ENCODE assay signal across 11 cellular contexts in genomic region chr11:12862761-12863469, GRCh38.
DNase-seq lines count a peak whose midpoint lies in the region; ATAC-seq, FAIRE-seq and TF ChIP-seq lines count a peak whose summit lies in the region.
"Had no signal": no experiment of that assay in that cellular context is flagged by ENCODE, and none has a peak within 500 bp of the region (broad histone marks: within the 10 kb centered on the region; RNA-seq: fewer than 3 reads in every experiment).

No MANE protein-coding gene starts in this region.

- no peak overlapping the region for H3K4me3 Mint-ChIP-seq in stimulated activated naive B cell treated with anti-CD40 and anti-IgM and Interleukin-4, amounts not matched to agents 10 μg/mL and 1 μg/mL and 100 μg/mL, for 72 hours
- no peak overlapping the region for H3K4me3 Mint-ChIP-seq in activated naive CD8-positive, alpha-beta T cell treated with anti-CD3 and anti-CD28 coated beads for 36 hours

- no peak overlapping the region for H3K27ac Mint-ChIP-seq in stimulated activated naive B cell treated with anti-CD40 and anti-IgM and Interleukin-4, amounts not matched to agents 10 μg/mL and 1 μg/mL and 100 μg/mL, for 72 hours
- no peak overlapping the region for H3K27ac Mint-ChIP-seq in activated naive CD8-positive, alpha-beta T cell treated with anti-CD3 and anti-CD28 coated beads for 36 hours

- BruUV-seq in A673 (replicated peaks; lab: Mats Ljungman, UMichigan): no TSS peak
- no TSS peak for BruUV-seq in endothelial cell of umbilical vein (replicated peaks; lab: Mats Ljungman, UMichigan)

- peaks cover 25 to 33% of the 10 kb centered on the region in 2 donors for H3K27me3 Mint-ChIP-seq in stimulated activated naive B cell treated with anti-CD40 and anti-IgM and Interleukin-4, amounts not matched to agents 10 μg/mL and 1 μg/mL and 100 μg/mL, for 72 hours
- peaks cover 59% of the 10 kb centered on the region for H3K27me3 Mint-ChIP-seq in activated naive CD8-positive, alpha-beta T cell treated with anti-CD3 and anti-CD28 coated beads for 36 hours

- CTCF ChIA-PET in A673 (lab: Charles Lee): no interaction called here
- CTCF ChIA-PET in endothelial cell of umbilical vein (lab: Charles Lee): interaction anchor here (1.6 to 2.6 kb wide), 3 partner anchors 8 to 35 kb away, joined by 4 to 8 read pairs (median 5); no protein-coding TSS in a partner anchor

- no peak overlapping the region for H3K4me2 ChIP-seq in endothelial cell of umbilical vein (ENCODE audit: insufficient read depth, low read length)

- POLR2A ChIA-PET in A673 (lab: Charles Lee; ENCODE audit: low non-redundant PET) (no interaction called here), endothelial cell of umbilical vein (lab: Charles Lee) (no interaction called here)

- H3K27ac ChIP-seq in A673 (ENCODE audit: low read depth, low read length, poor library complexity, severe bottlenecking): peak overlapping the region; percentile 78
- H3K27ac ChIP-seq in endothelial cell of umbilical vein (ENCODE audit: insufficient read depth, low read depth, low read length): no peak overlapping the region
- H3K27ac ChIP-seq: epithelial cell of prostate had no signal

- peak; percentile 12 for FAIRE-seq in endothelial cell of umbilical vein (lab: Jason Lieb, UNC)

- H3K36me3 ChIP-seq in A673 (ENCODE audit: insufficient read depth, low read length, poor library complexity, severe bottlenecking) (no peaks in the 10 kb centered on the region), endothelial cell of umbilical vein (ENCODE audit: control insufficient read depth in 2 of 2, extremely low read depth in 1 of 2, insufficient read depth in 2 of 2, low read length in 2 of 2) (no peaks in the 10 kb centered on the region), mucosa of descending colon (ENCODE audit: low read depth) (no peaks in the 10 kb centered on the region)

- peaks cover 2 to 4% of the 10 kb centered on the region in 2 donors for H3K9me3 Mint-ChIP-seq in stimulated activated naive B cell treated with anti-CD40 and anti-IgM and Interleukin-4, amounts not matched to agents 10 μg/mL and 1 μg/mL and 100 μg/mL, for 72 hours
- H3K9me3 Mint-ChIP-seq in activated naive CD8-positive, alpha-beta T cell treated with anti-CD3 and anti-CD28 coated beads for 36 hours: no peaks in the 10 kb centered on the region

- no peak overlapping the region for H3K9ac ChIP-seq in endothelial cell of umbilical vein (replicated peaks; ENCODE audit: extremely low read depth, insufficient read depth, low read length)

- peaks cover 7 to 10% of the 10 kb centered on the region in 2 donors for H3K4me1 Mint-ChIP-seq in stimulated activated naive B cell treated with anti-CD40 and anti-IgM and Interleukin-4, amounts not matched to agents 10 μg/mL and 1 μg/mL and 100 μg/mL, for 72 hours
- H3K4me1 Mint-ChIP-seq in activated naive CD8-positive, alpha-beta T cell treated with anti-CD3 and anti-CD28 coated beads for 36 hours: peaks cover 1% of the 10 kb centered on the region

- peak overlapping the region; percentile 34 for H3K4me3 ChIP-seq in A673 (ENCODE audit: low read depth, low read length, poor library complexity, severe bottlenecking)
- H3K4me3 ChIP-seq in endothelial cell of umbilical vein (replicated peaks in 1 of 3; ENCODE audit: insufficient read depth in 1 of 3, low read depth in 1 of 3, low read length in 3 of 3): no peak overlapping the region
- no peak overlapping the region for H3K4me3 ChIP-seq in mucosa of descending colon

- H2AFZ ChIP-seq in endothelial cell of umbilical vein (ENCODE audit: low read depth, low read length): no peak overlapping the region

- H3K4me1 ChIP-seq in A673 (ENCODE audit: insufficient read depth, low read length, poor library complexity, severe bottlenecking) (peaks cover 41% of the 10 kb centered on the region), endothelial cell of umbilical vein (ENCODE audit: control insufficient read depth, extremely low read depth, insufficient read depth, low read length) (peaks cover 7% of the 10 kb centered on the region), mucosa of descending colon (ENCODE audit: low read depth) (peaks cover 7% of the 10 kb centered on the region)

- H3K36me3 Mint-ChIP-seq in stimulated activated naive B cell treated with anti-CD40 and anti-IgM and Interleukin-4, amounts not matched to agents 10 μg/mL and 1 μg/mL and 100 μg/mL, for 72 hours: no peaks in the 10 kb centered on the region
- no peaks in the 10 kb centered on the region for H3K36me3 Mint-ChIP-seq in activated naive CD8-positive, alpha-beta T cell treated with anti-CD3 and anti-CD28 coated beads for 36 hours

- ATAC-seq in mucosa of descending colon (peak; percentile 35), GM18502 (IDR thresholded peaks at IDR 0.05; ENCODE audit: poor library complexity, unreplicated experiment) (no peak)
- ATAC-seq in stimulated activated naive B cell treated with anti-CD40 and anti-IgM and Interleukin-4, amounts not matched to agents 10 μg/mL and 1 μg/mL and 100 μg/mL, for 72 hours (replicated peaks): no peak

- TF ChIP-seq POLR2A in endothelial cell of umbilical vein (IDR thresholded peaks at IDR 0.05; ENCODE audit: low read depth, low read length): no peak

- no peaks in the 10 kb centered on the region for H4K20me1 ChIP-seq in endothelial cell of umbilical vein (replicated peaks; ENCODE audit: control insufficient read depth, extremely low read depth, insufficient read depth, low read length)

- H3K9me3 ChIP-seq in A673 (ENCODE audit: low read depth, low read length, poor library complexity, severe bottlenecking) (no peaks in the 10 kb centered on the region), endothelial cell of umbilical vein (replicated peaks; ENCODE audit: control insufficient read depth, insufficient read depth, low read length) (no peaks in the 10 kb centered on the region), mucosa of descending colon (no peaks in the 10 kb centered on the region)

- peaks cover 3% of the 10 kb centered on the region for H3K79me2 ChIP-seq in endothelial cell of umbilical vein (ENCODE audit: control insufficient read depth, insufficient read depth, low read length)

- dilution Hi-C loops in endothelial cell of umbilical vein (cut with MboI; ENCODE audit: extremely low pct_ligation_motif_present, low sequenced_read_pairs): no loop called here

- peak; percentile 77 for DNase-seq in A673 (ENCODE audit: low spot score)
- DNase-seq in NCI-H1694 (lab: John Stamatoyannopoulos, UW): peak; percentile 39
- DNase-seq in endothelial cell of umbilical vein (ENCODE audit: low read depth, low spot score): peak; percentile 64
- DNase-seq in mucosa of descending colon: peak in 2 of 3 donors; percentile 57 to 63
- no peak for DNase-seq in stimulated activated naive B cell treated with anti-CD40 and anti-IgM and Interleukin-4, amounts not matched to agents 10 μg/mL and 1 μg/mL and 100 μg/mL, for 72 hours
- no peak for DNase-seq in activated naive CD8-positive, alpha-beta T cell treated with anti-CD3 and anti-CD28 coated beads for 36 hours
- no peak for DNase-seq in LoVo (ENCODE audit: low spot score)
- DNase-seq: COR-L47, NCI-H146 had no signal

- intact Hi-C loops in A673 (cut with micrococcal nuclease; ENCODE audit: unreplicated experiment) (loop anchor here (10.0 kb wide), 1 partner anchor 188 kb away; the partner anchor contains the start of gene TEAD1), endothelial cell of umbilical vein (cut with micrococcal nuclease) (no loop called here), mucosa of descending colon (cut with DNase I, micrococcal nuclease) (no loop called here)

- H3K27me3 ChIP-seq in A673 (replicated peaks; ENCODE audit: insufficient read depth, low read depth, low read length, poor library complexity) (no peaks in the 10 kb centered on the region), endothelial cell of umbilical vein (ENCODE audit: control insufficient read depth in 2 of 2, insufficient read depth in 2 of 2, low read length in 2 of 2) (no peaks in the 10 kb centered on the region)

- H3K9me1 ChIP-seq in endothelial cell of umbilical vein (replicated peaks; ENCODE audit: control insufficient read depth, extremely low read depth, insufficient read depth, low read length): no peaks in the 10 kb centered on the region

- TF ChIP-seq CTCF in A673 (conservative IDR thresholded peaks at IDR 0.05; ENCODE audit: low read depth, low read length): no peak
- no peak for TF ChIP-seq CTCF in endothelial cell of umbilical vein (IDR thresholded peaks at IDR 0.05; ENCODE audit: extremely low read depth in 1 of 2, insufficient read depth in 1 of 2, low read depth in 1 of 2, low read length in 2 of 2)
- TF ChIP-seq CTCF in mucosa of descending colon (IDR thresholded peaks at IDR 0.05): no peak

TF ChIP-seq in endothelial cell of umbilical vein, 7 proteins besides CTCF, POLR2A, EP300 and RAD21:
- no peak for TF ChIP-seq POLR2AphosphoS5 (IDR thresholded peaks at IDR 0.05; ENCODE audit: insufficient read depth, low read depth, low read length)
- no peak for TF ChIP-seq EZH2 (IDR thresholded peaks at IDR 0.05; ENCODE audit: borderline replicate concordance, low read depth, low read length, severe bottlenecking)
- TF ChIP-seq FOS (IDR thresholded peaks at IDR 0.05; ENCODE audit: borderline replicate concordance, insufficient read depth, low read length): no peak
- no peak for TF ChIP-seq MAX (IDR thresholded peaks at IDR 0.05; ENCODE audit: insufficient read depth, insufficient read length)
- no peak for TF ChIP-seq GATA2 (IDR thresholded peaks at IDR 0.05; ENCODE audit: insufficient read depth, insufficient read length, low read depth, low read length)
TF ChIP-seq in endothelial cell of umbilical vein: peak in this region for 0.

Comparison
In these comparisons a context has a peak if more than half of its experiments do, and no peak if none do; other contexts are left out.
1. DNase-seq: peak in A673 (single experiment), NCI-H1694 (single experiment), endothelial cell of umbilical vein (single experiment) and mucosa of descending colon (2 of 3); none in stimulated activated naive B cell treated with anti-CD40 and anti-IgM and Interleukin-4, amounts not matched to agents 10 μg/mL and 1 μg/mL and 100 μg/mL, for 72 hours (single experiment), activated naive CD8-positive, alpha-beta T cell treated with anti-CD3 and anti-CD28 coated beads for 36 hours (single experiment) and LoVo (single experiment).